Comparison of ENCODE assay signal across 20 cellular contexts in genomic region chr20:17867546-17867945, GRCh38.
A peak's percentile ranks its signal among the peaks of the same experiment; 100 is the strongest.
DNase-seq lines count a peak whose midpoint lies in the region; ATAC-seq, FAIRE-seq and TF ChIP-seq lines count a peak whose summit lies in the region.
"Had no signal": no experiment of that assay in that cellular context is flagged by ENCODE, and none has a peak within 500 bp of the region (broad histone marks: within the 10 kb centered on the region; RNA-seq: fewer than 3 reads in every experiment).

No MANE protein-coding gene starts in this region.

- H2BK120ac ChIP-seq in H1 (replicated peaks; ENCODE audit: low read depth, low read length): peak overlapping the region; percentile 59

- FAIRE-seq in H1 (lab: Jason Lieb, UNC): no peak
- FAIRE-seq: GM12891 had no signal

- H3K79me2 ChIP-seq in H1 (ENCODE audit: control insufficient read depth in 1 of 2, insufficient read depth in 2 of 2, low read length in 2 of 2) (no peaks in the 10 kb centered on the region), osteoblast (ENCODE audit: insufficient read depth, low read length) (no peaks in the 10 kb centered on the region)

- no peak overlapping the region for H3K23ac ChIP-seq in H1 (ENCODE audit: insufficient read length)

- H3K79me1 ChIP-seq in H1 (ENCODE audit: low read depth, low read length): no peaks in the 10 kb centered on the region

- no peak for ATAC-seq in HG03135 (IDR thresholded peaks at IDR 0.05; ENCODE audit: unreplicated experiment)

- DNase-seq in NCI-H1436 (lab: John Stamatoyannopoulos, UW) (peak; percentile 10), NCI-H1436 treated with DMSO at 0.1 percent for 48 hours (lab: John Stamatoyannopoulos, UW) (no peak), H1 (ENCODE audit: low read depth in 1 of 2, low spot score in 2 of 2) (no peak), osteoblast (ENCODE audit: insufficient read length, low spot score, missing footprints) (no peak), SIG-M5 (lab: John Stamatoyannopoulos, UW) (no peak)
- DNase-seq in activated T-cell treated with anti-CD3 and anti-CD28 coated beads, Interleukin-2, amount 50 U/mL, for 1 hour: no peak
- DNase-seq: 8988T, C1 segment of cervical spinal cord, GF-D8, GOT3, HFFc6, Kasumi-1, MM.1S, NCI-H1092 treated with DMSO at 0.1 percent for 48 hours, NCI-H1694 treated with DMSO at 0.1 percent for 48 hours, NCI-H510A treated with DMSO at 0.1 percent for 48 hours, PC-9 had no signal

- peak overlapping the region; percentile 89 for H3K4me2 ChIP-seq in BLaER1
- H3K4me2 ChIP-seq in H1 (ENCODE audit: insufficient read depth in 1 of 2, low read depth in 2 of 2, low read length in 2 of 2): no peak overlapping the region
- peak overlapping the region; percentile 15 for H3K4me2 ChIP-seq in osteoblast (ENCODE audit: insufficient read depth, low read length)
- H3K4me2 ChIP-seq: PC-9 had no signal

- no peak overlapping the region for H3K14ac ChIP-seq in H1 (ENCODE audit: insufficient read length)

- H3K9me3 ChIP-seq in BLaER1 (no peaks in the 10 kb centered on the region), H1 (ENCODE audit: insufficient read depth in 2 of 2, low read depth in 1 of 2, low read length in 1 of 2) (no peaks in the 10 kb centered on the region), osteoblast (ENCODE audit: low read depth, low read length) (no peaks in the 10 kb centered on the region)

- no peak overlapping the region for H3K4ac ChIP-seq in H1 (replicated peaks; ENCODE audit: insufficient read length, low read depth, low read length)

- H2BK15ac ChIP-seq in H1 (ENCODE audit: low read length): no peak overlapping the region

- H2AK5ac ChIP-seq in H1 (ENCODE audit: low read depth, low read length): peak overlapping the region; percentile 41; the same call in 1 of the 2 replicates

- TF ChIP-seq CTCF in H1 (IDR thresholded peaks at IDR 0.05; ENCODE audit: control extremely low read depth in 1 of 3, insufficient read depth in 1 of 3, low read depth in 1 of 3, low read length in 3 of 3): no peak
- no peak for TF ChIP-seq CTCF in osteoblast (IDR thresholded peaks at IDR 0.05; ENCODE audit: extremely low read depth, low read depth, low read length)

- H3K18ac ChIP-seq in H1 (ENCODE audit: extremely low read depth, low read length): no peak overlapping the region

- peaks cover 82% of the 10 kb centered on the region for H3K4me1 ChIP-seq in BLaER1
- H3K4me1 ChIP-seq in H1 (replicated peaks in 1 of 4; ENCODE audit: control insufficient read depth in 3 of 4, insufficient read depth in 4 of 4, low read length in 3 of 4): peaks cover 10 to 27% (median 21%) of the 10 kb centered on the region in 4 experiments
- H3K4me1 ChIP-seq in osteoblast (ENCODE audit: insufficient read depth, low read length): peaks cover 18% of the 10 kb centered on the region

- CTCF ChIA-PET in H1 (lab: Charles Lee; ENCODE audit: partially characterized antibody): interaction anchor here (1.2 to 4.2 kb wide), 5 partner anchors 12 to 213 kb away, joined by 3 to 24 read pairs (median 5); partner anchors contain the start of gene RRBP1

- H4K8ac ChIP-seq in H1 (ENCODE audit: extremely low read depth, insufficient read depth, low read length): no peak overlapping the region

- H2AFZ ChIP-seq in H1 (ENCODE audit: low read length) (no peak overlapping the region), osteoblast (ENCODE audit: low read length) (peak overlapping the region; percentile 6)
- H2AFZ ChIP-seq: PC-9 had no signal

- no peak overlapping the region for H4K5ac ChIP-seq in H1 (ENCODE audit: insufficient read length, low read depth, low read length)

- H2BK20ac ChIP-seq in H1 (ENCODE audit: low read length): peak overlapping the region; percentile 15; the same call in 1 of the 2 replicates

- H3K36me3 ChIP-seq in BLaER1: no peaks in the 10 kb centered on the region
- no peaks in the 10 kb centered on the region for H3K36me3 ChIP-seq in H1 (ENCODE audit: control insufficient read depth in 2 of 4, insufficient read depth in 4 of 4, low read length in 3 of 4)
- H3K36me3 ChIP-seq in osteoblast (ENCODE audit: insufficient read depth, low read length): no peaks in the 10 kb centered on the region

- H3K56ac ChIP-seq in H1 (replicated peaks; ENCODE audit: insufficient read length, low read depth, low read length): no peak overlapping the region

- TF ChIP-seq POLR2A in H1 (IDR thresholded peaks at IDR 0.05; ENCODE audit: control extremely low read depth in 1 of 2, low read depth in 2 of 2, low read length in 2 of 2): no peak

- POLR2A ChIA-PET in H1 (lab: Charles Lee; ENCODE audit: partially characterized antibody): interaction anchor here (1.0 to 2.4 kb wide), 2 partner anchors 10 to 17 kb away, joined by 3 to 6 read pairs; no protein-coding TSS in a partner anchor

- H3K27ac ChIP-seq in BLaER1: no peak overlapping the region
- H3K27ac ChIP-seq in H1 (ENCODE audit: low read depth, low read length): no peak overlapping the region
- peak overlapping the region; percentile 25 for H3K27ac ChIP-seq in osteoblast (ENCODE audit: low read depth, low read length)
- H3K27ac ChIP-seq: PC-9 had no signal

- H4K91ac ChIP-seq in H1 (replicated peaks; ENCODE audit: insufficient read length, low read length): peak overlapping the region; percentile 41

- H2BK12ac ChIP-seq in H1 (ENCODE audit: low read depth, low read length): peak overlapping the region; percentile 88; the same call in 1 of the 2 replicates

- peak overlapping the region; percentile 57; the same call in 1 of the 2 replicates for H2BK5ac ChIP-seq in H1 (ENCODE audit: low read depth, low read length)

- H3K9ac ChIP-seq in BLaER1 (no peak overlapping the region), H1 (replicated peaks in 1 of 4; ENCODE audit: extremely low read depth in 1 of 4, low read depth in 3 of 4, low read length in 3 of 4) (no peak overlapping the region)

- no peak for TF ChIP-seq EP300 in H1 (IDR thresholded peaks at IDR 0.05; ENCODE audit: borderline replicate concordance in 1 of 2, low read depth in 2 of 2, low read length in 2 of 2)

- H3K23me2 ChIP-seq in H1 (ENCODE audit: low read depth, low read length): no peaks in the 10 kb centered on the region

- H4K20me1 ChIP-seq in BLaER1 (no peaks in the 10 kb centered on the region), H1 (replicated peaks in 1 of 2; ENCODE audit: control insufficient read depth in 1 of 2, insufficient read depth in 2 of 2, low read length in 2 of 2) (no peaks in the 10 kb centered on the region), osteoblast (ENCODE audit: insufficient read depth, low read length) (no peaks in the 10 kb centered on the region)

- WGBS in H1 (ENCODE audit: extremely low coverage in 1 of 2, insufficient coverage in 1 of 2, insufficient read length in 1 of 2, insufficient replicate concordance in 2 of 2, low coverage in 1 of 2, low lambda C conversion rate in 2 of 2, missing lambda C conversion rate in 1 of 2), 2 experiments: 90% methylated on average over 4 of the region's 4 CpGs; no CpG with 5 or more reads in 1 of the 2 experiments

- no peak for TF ChIP-seq RAD21 in H1 (IDR thresholded peaks at IDR 0.05 in 1 of 2, conservative IDR thresholded peaks at IDR 0.05 in 1 of 2; ENCODE audit: low read depth in 2 of 2, low read length in 2 of 2)

- H3K4me3 ChIP-seq in BLaER1 (peak overlapping the region; percentile 36; the same call in 1 of the 2 replicates), H1 (ENCODE audit: extremely low read depth in 1 of 4, insufficient read depth in 2 of 4, low read depth in 3 of 4, low read length in 4 of 4) (no peak overlapping the region), osteoblast (ENCODE audit: insufficient read depth, low read length) (no peak overlapping the region)
- H3K4me3 ChIP-seq: PC-9 had no signal

- H3K27me3 ChIP-seq in BLaER1 (no peaks in the 10 kb centered on the region), H1 (replicated peaks in 1 of 4; ENCODE audit: control insufficient read depth in 3 of 4, extremely low read depth in 1 of 4, insufficient read depth in 3 of 4, low read length in 3 of 4) (no peaks in the 10 kb centered on the region), osteoblast (ENCODE audit: insufficient read depth, low read length) (no peaks in the 10 kb centered on the region)

TF ChIP-seq in H1, 55 proteins besides CTCF, POLR2A, EP300 and RAD21 (continues in another document):
- no peak for TF ChIP-seq EGR1 (IDR thresholded peaks at IDR 0.05; ENCODE audit: borderline replicate concordance, low read depth, low read length)
- TF ChIP-seq FOSL1 (IDR thresholded peaks at IDR 0.05; ENCODE audit: insufficient read depth, low read depth, low read length): no peak
- TF ChIP-seq JUN (IDR thresholded peaks at IDR 0.05; ENCODE audit: low read depth, low read length): no peak
- no peak for TF ChIP-seq NANOG (IDR thresholded peaks at IDR 0.05; ENCODE audit: insufficient read depth, low read depth, low read length, poor library complexity, severe bottlenecking)
- no peak for TF ChIP-seq SP1 (IDR thresholded peaks at IDR 0.05; ENCODE audit: low read depth, low read length)
- no peak for TF ChIP-seq RXRA (IDR thresholded peaks at IDR 0.05; ENCODE audit: insufficient read depth, low read depth, low read length)
- no peak for TF ChIP-seq E2F6 (IDR thresholded peaks at IDR 0.05)
- no peak for TF ChIP-seq SRF (IDR thresholded peaks at IDR 0.05; ENCODE audit: low read depth, low read length)
- no peak for TF ChIP-seq CHD2 (IDR thresholded peaks at IDR 0.05; ENCODE audit: low read length)
- TF ChIP-seq SP2 (IDR thresholded peaks at IDR 0.05; ENCODE audit: low read length): no peak
- no peak for TF ChIP-seq TBP (IDR thresholded peaks at IDR 0.05; ENCODE audit: low read depth, low read length)
- TF ChIP-seq EZH2 (IDR thresholded peaks at IDR 0.05; ENCODE audit: low read depth, low read length, severe bottlenecking): no peak
- no peak for TF ChIP-seq GABPA (IDR thresholded peaks at IDR 0.05; ENCODE audit: borderline replicate concordance, insufficient read depth, low read length)
- no peak for TF ChIP-seq ZNF274 (IDR thresholded peaks at IDR 0.05; ENCODE audit: borderline replicate concordance, extremely low read depth, low read length)
- TF ChIP-seq SIX5 (IDR thresholded peaks at IDR 0.05; ENCODE audit: low read depth, low read length): no peak
- no peak for TF ChIP-seq SP4 (IDR thresholded peaks at IDR 0.05; ENCODE audit: low read length)
- TF ChIP-seq NRF1 (IDR thresholded peaks at IDR 0.05; ENCODE audit: low read depth, low read length): no peak

Comparison
In these comparisons a context has a peak if more than half of its experiments do, and no peak if none do; other contexts are left out.
1. H3K4me2 ChIP-seq: peak in BLaER1 (single experiment) and osteoblast (single experiment); none in H1 (0 of 2).